Comparison of ENCODE assay signal across 8 cellular contexts in the genomic region with DNA sequence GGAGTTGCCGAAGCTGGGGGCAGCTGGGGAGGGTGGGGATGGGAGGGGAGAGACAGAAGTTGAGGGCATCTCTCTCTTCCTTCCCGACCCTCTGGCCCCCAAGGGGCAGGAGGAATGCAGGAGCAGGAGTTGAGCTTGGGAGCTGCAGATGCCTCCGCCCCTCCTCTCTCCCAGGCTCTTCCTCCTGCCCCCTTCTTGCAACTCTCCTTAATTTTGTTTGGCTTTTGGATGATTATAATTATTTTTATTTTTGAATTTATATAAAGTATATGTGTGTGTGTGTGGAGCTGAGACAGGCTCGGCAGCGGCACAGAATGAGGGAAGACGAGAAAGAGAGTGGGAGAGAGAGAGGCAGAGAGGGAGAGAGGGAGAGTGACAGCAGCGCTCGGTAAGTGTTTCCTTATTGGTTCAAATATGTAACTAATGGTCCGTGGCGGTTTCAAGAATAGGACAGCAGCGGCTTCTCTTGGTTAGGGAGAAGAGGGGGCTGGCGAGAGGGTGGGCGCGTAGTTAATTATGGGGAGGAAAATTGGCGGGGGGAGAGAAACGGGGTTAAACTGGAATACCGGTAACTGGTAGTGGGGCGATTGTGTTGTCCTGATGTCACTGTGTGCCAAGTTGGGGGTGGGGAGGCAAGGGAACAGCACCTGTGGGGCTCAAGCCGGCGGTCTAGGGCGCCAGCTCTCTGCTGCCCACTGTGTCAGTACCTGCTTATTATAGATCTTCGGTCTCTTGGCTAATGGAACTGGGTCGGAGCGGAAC. TPM values are rescaled to one million over a fixed set of nuclear protein-coding genes. Genes with fewer than 3 reads are reported as not detected.
DNase-seq lines count a peak whose midpoint lies in the region; ATAC-seq and TF ChIP-seq lines count a peak whose summit lies in the region.

No MANE protein-coding gene starts in this region.

- H2AFZ ChIP-seq in GM23338 (peak overlapping the region; percentile 80; the same call in 1 of the 2 replicates), hepatocyte (peak overlapping the region; percentile 59)

- H3K79me2 ChIP-seq in GM23338 (replicated peaks; ENCODE audit: insufficient read depth) (no peaks in the 10 kb centered on the region), hepatocyte (peaks cover 33% of the 10 kb centered on the region)

- no peaks in the 10 kb centered on the region for H3K9me2 ChIP-seq in GM23338 (ENCODE audit: insufficient read depth)
- H3K9me2 ChIP-seq in hepatocyte (replicated peaks; ENCODE audit: insufficient read depth): no peaks in the 10 kb centered on the region

- no peaks in the 10 kb centered on the region for H3K9me3 ChIP-seq in hepatocyte (ENCODE audit: low read depth)

- POLR2A ChIA-PET in activated B cell treated with CpG ODN at 0.5 μM for 24 hours (lab: Charles Lee): interaction anchor here (0.7 to 1.3 kb wide), 10 partner anchors 8 to 1011 kb away, joined by 3 to 12 read pairs (median 4); a partner anchor contains a TSS

- H3K27ac ChIP-seq in GM23338 (ENCODE audit: low read depth): no peak overlapping the region
- H3K27ac ChIP-seq in hepatocyte: peak overlapping the region; percentile 97

- H3K36me3 Mint-ChIP-seq in GM23338 (ENCODE audit: low read depth) (no peaks in the 10 kb centered on the region; the same call in 2 of the 3 replicates), activated B cell treated with CpG ODN at 0.5 μM for 24 hours (ENCODE audit: low read depth) (no peaks in the 10 kb centered on the region)
- H3K36me3 Mint-ChIP-seq in stimulated activated effector memory CD8-positive, alpha-beta T cell treated with anti-CD3 and anti-CD28 coated beads, Interleukin-12 subunit alpha, Interleukin-12 subunit beta, amount 100 ng/mL, for 72 hours: peaks cover 6% of the 10 kb centered on the region

- H3K27ac Mint-ChIP-seq in GM23338 (no peak overlapping the region), activated B cell treated with CpG ODN at 0.5 μM for 24 hours (peak overlapping the region; percentile 72)
- H3K27ac Mint-ChIP-seq in stimulated activated effector memory CD8-positive, alpha-beta T cell treated with anti-CD3 and anti-CD28 coated beads, Interleukin-12 subunit alpha, Interleukin-12 subunit beta, amount 100 ng/mL, for 72 hours: peak overlapping the region; percentile 87

- ATAC-seq in GM23338: peak; percentile 13
- peak; percentile 46 for ATAC-seq in activated B cell treated with CpG ODN at 0.5 μM for 24 hours (ENCODE audit: low read depth)
- ATAC-seq in stimulated activated effector memory CD8-positive, alpha-beta T cell treated with anti-CD3 and anti-CD28 coated beads, Interleukin-12 subunit alpha, Interleukin-12 subunit beta, amount 100 ng/mL, for 72 hours: peak; percentile 64

- H3K4me1 ChIP-seq in GM23338 (ENCODE audit: insufficient read depth) (peaks cover 48% of the 10 kb centered on the region), hepatocyte (ENCODE audit: insufficient read depth) (peaks cover 13% of the 10 kb centered on the region)

- intact Hi-C loops in activated B cell treated with CpG ODN at 0.5 μM for 24 hours (cut with micrococcal nuclease): loop anchor here (1.0 kb wide), 1 partner anchor 11 kb away; no protein-coding TSS in a partner anchor

- peak; percentile 71 for DNase-seq in GM23338 (ENCODE audit: low spot score)
- DNase-seq in LoVo (ENCODE audit: low spot score): peak; percentile 25
- DNase-seq in activated B cell treated with CpG ODN at 0.5 μM for 24 hours: no peak
- no peak for DNase-seq in hepatocyte (ENCODE audit: low spot score)
- DNase-seq in stimulated activated effector memory CD8-positive, alpha-beta T cell treated with anti-CD3 and anti-CD28 coated beads, Interleukin-12 subunit alpha, Interleukin-12 subunit beta, amount 100 ng/mL, for 72 hours (ENCODE audit: low spot score in 2 of 2): no peak
- DNase-seq in NCI-H146 treated with DMSO at 0.1 percent for 48 hours (lab: John Stamatoyannopoulos, UW; ENCODE audit: unreplicated experiment): no peak
- DNase-seq in activated CD4-positive, alpha-beta T cell treated with anti-CD3 and anti-CD28 coated beads for 4 hours: no peak

- no peaks in the 10 kb centered on the region for H3K36me3 ChIP-seq in GM23338 (ENCODE audit: insufficient read depth)
- H3K36me3 ChIP-seq in hepatocyte (replicated peaks; ENCODE audit: insufficient read depth, low read depth): no peaks in the 10 kb centered on the region

- WGBS in hepatocyte (ENCODE audit: low lambda C conversion rate, missing lambda C conversion rate): 4% methylated on average over 24 of the region's 24 CpGs

- H3K4me3 Mint-ChIP-seq in GM23338 (peak overlapping the region; percentile 62), activated B cell treated with CpG ODN at 0.5 μM for 24 hours (peak overlapping the region; percentile 84)
- peak overlapping the region; percentile 84 for H3K4me3 Mint-ChIP-seq in stimulated activated effector memory CD8-positive, alpha-beta T cell treated with anti-CD3 and anti-CD28 coated beads, Interleukin-12 subunit alpha, Interleukin-12 subunit beta, amount 100 ng/mL, for 72 hours

- TF ChIP-seq CTCF in GM12873 (IDR thresholded peaks at IDR 0.05; ENCODE audit: insufficient read depth, low read depth, low read length, missing control alignments) (peak; percentile 14), GM23338 (conservative IDR thresholded peaks at IDR 0.05; ENCODE audit: low read depth in 2 of 2) (no peak), activated B cell treated with CpG ODN at 0.5 μM for 24 hours (IDR thresholded peaks at IDR 0.05) (no peak), hepatocyte (IDR thresholded peaks at IDR 0.05; ENCODE audit: poor library complexity) (no peak)

- CTCF ChIA-PET in activated B cell treated with CpG ODN at 0.5 μM for 24 hours (lab: Charles Lee): interaction anchor here (1.1 to 2.5 kb wide), 7 partner anchors 11 to 274 kb away, joined by 3 to 12 read pairs (median 6); a partner anchor contains a TSS

- H3K4me2 ChIP-seq in GM23338 (peak overlapping the region; percentile 89), hepatocyte (peak overlapping the region; percentile 90)

- H4K20me1 ChIP-seq in GM23338 (replicated peaks; ENCODE audit: insufficient read depth): peaks cover 32% of the 10 kb centered on the region
- no peaks in the 10 kb centered on the region for H4K20me1 ChIP-seq in hepatocyte (ENCODE audit: insufficient read depth, poor library complexity, severe bottlenecking)

- H3K9me3 Mint-ChIP-seq in GM23338 (no peaks in the 10 kb centered on the region; the same call in 2 of the 3 replicates), activated B cell treated with CpG ODN at 0.5 μM for 24 hours (no peaks in the 10 kb centered on the region)
- no peaks in the 10 kb centered on the region for H3K9me3 Mint-ChIP-seq in stimulated activated effector memory CD8-positive, alpha-beta T cell treated with anti-CD3 and anti-CD28 coated beads, Interleukin-12 subunit alpha, Interleukin-12 subunit beta, amount 100 ng/mL, for 72 hours

- H3K27me3 Mint-ChIP-seq in GM23338 (ENCODE audit: insufficient read depth, low read depth, poor library complexity): peaks cover 98% of the 10 kb centered on the region
- peaks cover 66% of the 10 kb centered on the region for H3K27me3 Mint-ChIP-seq in activated B cell treated with CpG ODN at 0.5 μM for 24 hours

- H3K4me1 Mint-ChIP-seq in GM23338 (peaks cover 30% of the 10 kb centered on the region), activated B cell treated with CpG ODN at 0.5 μM for 24 hours (peaks cover 29% of the 10 kb centered on the region)
- peaks cover 42% of the 10 kb centered on the region for H3K4me1 Mint-ChIP-seq in stimulated activated effector memory CD8-positive, alpha-beta T cell treated with anti-CD3 and anti-CD28 coated beads, Interleukin-12 subunit alpha, Interleukin-12 subunit beta, amount 100 ng/mL, for 72 hours

- H3K27me3 ChIP-seq in GM23338 (ENCODE audit: insufficient read depth): peaks cover 100% of the 10 kb centered on the region
- H3K27me3 ChIP-seq in hepatocyte: peaks cover 82% of the 10 kb centered on the region

- H3K4me3 ChIP-seq in GM23338 (peak overlapping the region; percentile 63), hepatocyte (peak overlapping the region; percentile 62)

- H3F3A ChIP-seq in GM23338 (replicated peaks; ENCODE audit: low read depth): peaks cover 38% of the 10 kb centered on the region

TF ChIP-seq in GM23338, 12 proteins besides CTCF, POLR2A, EP300 and RAD21 (continues in another document):
- TF ChIP-seq JUNB (IDR thresholded peaks at IDR 0.05; ENCODE audit: unreplicated experiment) (no peak), EZH2 (IDR thresholded peaks at IDR 0.05; ENCODE audit: low read depth, unreplicated experiment) (peak; percentile 76)

RNA-seq across cellular contexts. Expression of a gene that starts 8.4 kb away (rescaled TPM):
- total RNA-seq in GM23338 (2014; rRNA removed; shearing (Covaris generic)): not detected in 2 replicates
- not detected in 2 replicates for polyA plus RNA-seq in GM23338 (2016; fragmentation: Nextera tagmentation; extraction: Ambion mirVana)
- not detected in 2 replicates for total RNA-seq in activated B cell treated with CpG ODN at 0.5 μM for 24 hours
- total RNA-seq in hepatocyte: 1.6 and 2.0 TPM in 2 replicates
- 6.4 and 8.5 TPM in 2 replicates for polyA plus RNA-seq in hepatocyte

RNA-seq across cellular contexts. Expression of a gene that starts 11.0 kb away (rescaled TPM):
- total RNA-seq in GM23338 (2014; rRNA removed; shearing (Covaris generic)): not detected in 2 replicates
- not detected in 2 replicates for polyA plus RNA-seq in GM23338 (2016; fragmentation: Nextera tagmentation; extraction: Ambion mirVana)
- not detected in 2 replicates for total RNA-seq in activated B cell treated with CpG ODN at 0.5 μM for 24 hours
- 2.6 and 4.5 TPM in 2 replicates for total RNA-seq in hepatocyte
- 11.1 and 12.1 TPM in 2 replicates for polyA plus RNA-seq in hepatocyte

RNA-seq across cellular contexts. Expression of a gene that starts 15.6 kb away (rescaled TPM):
- not detected in 2 replicates for total RNA-seq in GM23338 (2014; rRNA removed; shearing (Covaris generic))
- polyA plus RNA-seq in GM23338 (2016; fragmentation: Nextera tagmentation; extraction: Ambion mirVana) (not detected in 2 replicates), hepatocyte (0.18 and 1.1 TPM in 2 replicates)
- total RNA-seq in activated B cell treated with CpG ODN at 0.5 μM for 24 hours (not detected in 2 replicates), hepatocyte (0.20 and 0.40 TPM in 2 replicates)

RNA-seq across cellular contexts. Expression of a gene that starts 17.2 kb away (rescaled TPM):
- not detected in 2 replicates for total RNA-seq in GM23338 (2014; rRNA removed; shearing (Covaris generic))
- not detected in 2 replicates for polyA plus RNA-seq in GM23338 (2016; fragmentation: Nextera tagmentation; extraction: Ambion mirVana)
- not detected in 2 replicates for total RNA-seq in activated B cell treated with CpG ODN at 0.5 μM for 24 hours
- 0.10 and 0.60 TPM in 2 replicates for total RNA-seq in hepatocyte
- polyA plus RNA-seq in hepatocyte: 2.7 and 4.1 TPM in 2 replicates

RNA-seq across cellular contexts. Expression of a gene that starts 32.3 kb away (rescaled TPM):
- not detected in 2 replicates for total RNA-seq in GM23338 (2014; rRNA removed; shearing (Covaris generic))
- polyA plus RNA-seq in GM23338 (2016; fragmentation: Nextera tagmentation; extraction: Ambion mirVana) (not detected in 2 replicates), hepatocyte (1.6 and 1.7 TPM in 2 replicates)
- total RNA-seq in activated B cell treated with CpG ODN at 0.5 μM for 24 hours (not detected in 2 replicates), hepatocyte (0.23 and 0.60 TPM in 2 replicates)

Comparison
In these comparisons a context has a peak if more than half of its experiments do, and no peak if none do; other contexts are left out.
1. ATAC-seq: peak in every context shown above with its lines; median percentile 64 in stimulated activated effector memory CD8-positive, alpha-beta T cell treated with anti-CD3 and anti-CD28 coated beads, Interleukin-12 subunit alpha, Interleukin-12 subunit beta, amount 100 ng/mL, for 72 hours; 46 in activated B cell treated with CpG ODN at 0.5 μM for 24 hours; 13 in GM23338.
2. DNase-seq: peak in GM23338 (single experiment) and LoVo (single experiment); none in activated B cell treated with CpG ODN at 0.5 μM for 24 hours (single experiment), hepatocyte (single experiment), stimulated activated effector memory CD8-positive, alpha-beta T cell treated with anti-CD3 and anti-CD28 coated beads, Interleukin-12 subunit alpha, Interleukin-12 subunit beta, amount 100 ng/mL, for 72 hours (0 of 2), NCI-H146 treated with DMSO at 0.1 percent for 48 hours (single experiment) and activated CD4-positive, alpha-beta T cell treated with anti-CD3 and anti-CD28 coated beads for 4 hours (0 of 2).
3. Peak in every context shown above with its lines, with median percentiles within 50 percentile points of each other: H3K4me3 Mint-ChIP-seq.